ENCODE assay signal across 12 cellular contexts in the genomic region with DNA sequence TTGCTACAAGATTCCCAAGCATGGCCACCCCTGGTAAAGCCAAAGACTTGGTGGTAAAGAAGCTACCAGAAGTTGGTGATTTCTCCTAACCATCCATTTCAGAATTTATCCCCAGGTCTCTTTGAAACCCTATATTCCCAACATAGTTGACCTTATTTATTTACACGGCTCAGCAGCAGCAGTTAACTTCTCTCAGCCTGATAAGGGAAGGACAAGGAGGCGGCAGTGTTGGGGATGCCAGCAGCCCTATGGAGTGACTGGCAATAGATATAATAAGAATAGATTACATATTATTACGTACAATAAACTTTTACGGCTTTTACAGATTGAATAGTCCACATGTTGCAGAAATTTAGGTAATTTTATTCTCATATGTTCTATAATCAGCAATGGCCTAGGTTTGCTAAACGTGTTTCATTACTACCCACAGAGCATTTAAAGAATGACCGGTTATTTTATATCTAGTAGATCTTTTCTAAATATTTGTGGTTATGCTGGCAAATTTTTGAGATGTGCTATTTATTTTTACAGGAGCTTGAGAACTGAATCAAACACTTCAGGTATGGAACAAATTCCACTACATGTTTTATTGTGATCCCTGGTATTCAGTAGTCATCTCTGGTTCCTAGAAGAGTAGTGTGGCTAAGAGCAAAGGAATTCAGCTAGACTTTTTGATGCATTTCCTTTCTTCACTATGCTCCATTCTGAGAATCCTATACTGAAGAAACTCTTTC. TPM values are rescaled to one million over a fixed set of nuclear protein-coding genes. Genes with fewer than 3 reads are reported as not detected.
DNase-seq lines count a peak whose midpoint lies in the region; ATAC-seq, FAIRE-seq and TF ChIP-seq lines count a peak whose summit lies in the region.
"Had no signal": no experiment of that assay in that cellular context is flagged by ENCODE, and none has a peak within 500 bp of the region (broad histone marks: within the 10 kb centered on the region; RNA-seq: fewer than 3 reads in every experiment).

No MANE protein-coding gene starts in this region.

- POLR2A ChIA-PET in A549 (lab: Yijun Ruan, JAX) = no interaction called here
- POLR2A ChIA-PET in HEK293T (lab: Yijun Ruan, JAX) = no interaction called here

- no peaks in the 10 kb centered on the region for H3K27me3 ChIP-seq in keratinocyte (ENCODE audit: control insufficient read depth, extremely low read depth, insufficient read depth, low read length)

- TF ChIP-seq RAD21 in A549 (conservative IDR thresholded peaks at IDR 0.05 in 1 of 2, IDR thresholded peaks at IDR 0.05 in 1 of 2) = no peak

- H3K4me1 ChIP-seq in A549 (peaks cover 10% of the 10 kb centered on the region), keratinocyte (ENCODE audit: control insufficient read depth, extremely low read depth, insufficient read depth, low read length) (peaks cover 24% of the 10 kb centered on the region)

- H3K9me3 ChIP-seq in A549 (no peaks in the 10 kb centered on the region), keratinocyte (ENCODE audit: control insufficient read depth, low read depth, low read length) (no peaks in the 10 kb centered on the region)

- no peak overlapping the region for H3K9ac ChIP-seq in keratinocyte (ENCODE audit: control insufficient read depth, extremely low read depth, insufficient read depth, low read length)

- H2AFZ ChIP-seq in keratinocyte (ENCODE audit: control insufficient read depth, low read length) = peak overlapping the region; percentile 35

- CTCF ChIA-PET in A549 (lab: Yijun Ruan, JAX) (interaction anchor here (0.6 to 1.2 kb wide), 3 partner anchors 34 to 291 kb away, joined by 3 read pairs; no protein-coding TSS in a partner anchor), HEK293T (lab: Yijun Ruan, JAX) (no interaction called here)

- no peaks in the 10 kb centered on the region for H3K9me1 ChIP-seq in keratinocyte (ENCODE audit: control insufficient read depth, extremely low read depth, insufficient read depth, low read length)

- TF ChIP-seq CTCF in A549 (IDR thresholded peaks at IDR 0.05) (no peak), keratinocyte (optimal IDR thresholded peaks at IDR 0.05 in 1 of 3, IDR thresholded peaks at IDR 0.05 in 1 of 3, conservative IDR thresholded peaks at IDR 0.05 in 1 of 3; ENCODE audit: extremely low read depth in 1 of 3, insufficient read depth in 2 of 3, low read length in 3 of 3) (no peak)

- no peak for TF ChIP-seq EP300 in A549 (IDR thresholded peaks at IDR 0.05)

- DNase-seq in A549 (ENCODE audit: low read depth in 1 of 2, low spot score in 1 of 2) = peak in 1 of 2 experiments; percentile 29
- peak; percentile 28 for DNase-seq in HEK293T (ENCODE audit: extremely low spot score)
- DNase-seq in amniotic epithelial cell (ENCODE audit: low read depth) = peak; percentile 89
- DNase-seq in keratinocyte (ENCODE audit: low read depth, low spot score) = no peak
- no peak for DNase-seq in activated CD4-positive, alpha-beta T cell treated with anti-CD3 and anti-CD28 coated beads for 1 hour
- no peak for DNase-seq in dermis blood vessel endothelial cell
- DNase-seq: DMS79 treated with DMSO at 0.1 percent for 48 hours, NCI-H446 had no signal

- no peak for TF ChIP-seq POLR2A in A549 (IDR thresholded peaks at IDR 0.05; ENCODE audit: low read length)

- WGBS in A549 (ENCODE audit: missing lambda C conversion rate) = 35% methylated on average over 6 of the region's 6 CpGs

- H3K79me2 ChIP-seq in keratinocyte (ENCODE audit: control insufficient read depth, insufficient read depth, low read length) = no peaks in the 10 kb centered on the region

- no peaks in the 10 kb centered on the region for H4K20me1 ChIP-seq in keratinocyte (ENCODE audit: control insufficient read depth, extremely low read depth, insufficient read depth, low read length)

- FAIRE-seq in A549 (lab: Jason Lieb, UNC) (peak; percentile 83), keratinocyte (lab: Jason Lieb, UNC) (peak; percentile 88)
- FAIRE-seq: GM18507 had no signal

- dilution Hi-C loops in keratinocyte (cut with MboI; ENCODE audit: extremely low pct_ligation_motif_present, low sequenced_read_pairs) = no loop called here

- H3K36me3 ChIP-seq in keratinocyte (ENCODE audit: control insufficient read depth in 2 of 2, extremely low read depth in 1 of 2, insufficient read depth in 2 of 2, low read length in 2 of 2) = no peaks in the 10 kb centered on the region

- no peak overlapping the region for H3K4me3 ChIP-seq in A549
- peak overlapping the region in 1 of 3 experiments; percentile 4 for H3K4me3 ChIP-seq in keratinocyte (ENCODE audit: control insufficient read depth in 2 of 3, extremely low read depth in 1 of 3, insufficient read depth in 2 of 3, low read depth in 1 of 3, low read length in 3 of 3)

- ATAC-seq in A549 = peak in 1 of 2 experiments; percentile 73; a peak in 4 of 6 replicates
- no peak for ATAC-seq in HG03139 (IDR thresholded peaks at IDR 0.05; ENCODE audit: unreplicated experiment)
- ATAC-seq in HG02642 (IDR thresholded peaks at IDR 0.05; ENCODE audit: poor library complexity, unreplicated experiment) = no peak

- H3K27ac ChIP-seq in A549 (peak overlapping the region in 1 of 2 experiments; percentile 12; a peak in 1 of 6 replicates), keratinocyte (ENCODE audit: control insufficient read depth, insufficient read depth, low read length) (no peak overlapping the region)

- H3K4me2 ChIP-seq in A549 (peak overlapping the region; percentile 22), keratinocyte (ENCODE audit: control insufficient read depth, extremely low read depth, insufficient read depth, low read depth, low read length) (peak overlapping the region; percentile 60)

TF ChIP-seq in A549, 52 proteins besides CTCF, POLR2A, EP300 and RAD21:
- TF ChIP-seq FOSL2 (IDR thresholded peaks at IDR 0.05) (no peak), FOSL2 (CRISPR knock-in tag; IDR thresholded peaks at IDR 0.05) (0 out of 2 replicates have a peak, but pooled peaks have one; percentile 6), FOXS1 (CRISPR knock-in tag; IDR thresholded peaks at IDR 0.05) (no peak), GATA3 (IDR thresholded peaks at IDR 0.05; ENCODE audit: borderline replicate concordance) (peak; percentile 61; the same call in 1 of the 2 replicates)

TF ChIP-seq in HEK293T, 16 proteins besides CTCF, POLR2A, EP300 and RAD21:
- TF ChIP-seq HDGF (IDR thresholded peaks at IDR 0.05; ENCODE audit: borderline replicate concordance) (no peak), SUZ12 (IDR thresholded peaks at IDR 0.05) (no peak)

RNA-seq across cellular contexts. Expression of a gene that starts 19.8 kb away (rescaled TPM):
- polyA plus RNA-seq in A549 (2011; rRNA removed) (25.2 and 32.6 TPM in 2 replicates), A549 (2017; fragmentation: RNase III; extraction: RNeasy Plus Mini Kit Qiagen cat#74134 plus additional on column Dnase treatment) (23.4 to 26.8 TPM (median 26.6 TPM) in 3 replicates), keratinocyte (13.2 to 24.9 TPM (median 22.8 TPM) in 3 replicates)
- 7.0 and 7.3 TPM in 2 replicates for polyA plus RNA-seq in A549 (2012; cell fraction: cytosol; rRNA removed)
- polyA plus RNA-seq in A549 (2012; cell fraction: nucleus; rRNA removed) = 5.7 and 7.3 TPM in 2 replicates
- 14.7 and 15.7 TPM in 2 replicates for polyA minus RNA-seq in A549 (2011; rRNA and poly(A)+ RNA removed)
- 11.7 TPM for polyA plus RNA-seq in keratinocyte (2011; ENCODE audit: low read depth)
- 10.8 and 21.2 TPM in 2 replicates for polyA plus RNA-seq in keratinocyte (2011; cell fraction: cytosol; rRNA removed)
- polyA plus RNA-seq in keratinocyte (2011; cell fraction: nucleus; rRNA removed) = 17.9 and 27.2 TPM in 2 replicates
- polyA plus RNA-seq in keratinocyte (2012; ENCODE audit: low replicate concordance) = 11.7 and 22.9 TPM in 2 replicates
- polyA minus RNA-seq in keratinocyte = 6.3 to 37.8 TPM (median 12.7 TPM) in 3 replicates
- polyA minus RNA-seq in keratinocyte (2011; cell fraction: cytosol; rRNA and poly(A)+ RNA removed) = 14.4 TPM
- polyA minus RNA-seq in keratinocyte (2011; cell fraction: nucleus; rRNA and poly(A)+ RNA removed) = 19.7 and 39.2 TPM in 2 replicates
- 34.2 and 40.2 TPM in 2 replicates for total RNA-seq in dermis blood vessel endothelial cell

RNA-seq across cellular contexts. Expression of a gene that starts 32.2 kb away (rescaled TPM):
- polyA plus RNA-seq in A549 (2011; rRNA removed) (not detected in 2 replicates), A549 (2017; fragmentation: RNase III; extraction: RNeasy Plus Mini Kit Qiagen cat#74134 plus additional on column Dnase treatment) (0.12 TPM in 1 of 3 replicates, not detected in the others), keratinocyte (0.04 TPM in 2 of 3 replicates, not detected in the other)
- polyA plus RNA-seq in A549 (2012; cell fraction: cytosol; rRNA removed) = 0.01 TPM in 1 of 2 replicates, not detected in the other
- 0.06 and 0.13 TPM in 2 replicates for polyA plus RNA-seq in A549 (2012; cell fraction: nucleus; rRNA removed)
- polyA minus RNA-seq in A549 (2011; rRNA and poly(A)+ RNA removed) = not detected in 2 replicates
- polyA plus RNA-seq in keratinocyte (2011; ENCODE audit: low read depth) = not detected
- polyA plus RNA-seq in keratinocyte (2011; cell fraction: cytosol; rRNA removed) = not detected in 2 replicates
- not detected in 2 replicates for polyA plus RNA-seq in keratinocyte (2011; cell fraction: nucleus; rRNA removed)
- not detected in 2 replicates for polyA plus RNA-seq in keratinocyte (2012; ENCODE audit: low replicate concordance)
- 0.30 TPM in 1 of 3 replicates, not detected in the others for polyA minus RNA-seq in keratinocyte
- not detected for polyA minus RNA-seq in keratinocyte (2011; cell fraction: cytosol; rRNA and poly(A)+ RNA removed)
- polyA minus RNA-seq in keratinocyte (2011; cell fraction: nucleus; rRNA and poly(A)+ RNA removed) = 0.39 TPM in 1 of 2 replicates, not detected in the other
- not detected in 2 replicates for total RNA-seq in dermis blood vessel endothelial cell
- total RNA-seq: urinary bladder had no signal

Comparison
In these comparisons a context has a peak if more than half of its experiments do, and no peak if none do; other contexts are left out.
1. DNase-seq: peak in HEK293T (single experiment) and amniotic epithelial cell (single experiment); none in keratinocyte (single experiment), activated CD4-positive, alpha-beta T cell treated with anti-CD3 and anti-CD28 coated beads for 1 hour (single experiment) and dermis blood vessel endothelial cell (single experiment).